Comparison of ENCODE assay signal across 26 cellular contexts in the genomic region with DNA sequence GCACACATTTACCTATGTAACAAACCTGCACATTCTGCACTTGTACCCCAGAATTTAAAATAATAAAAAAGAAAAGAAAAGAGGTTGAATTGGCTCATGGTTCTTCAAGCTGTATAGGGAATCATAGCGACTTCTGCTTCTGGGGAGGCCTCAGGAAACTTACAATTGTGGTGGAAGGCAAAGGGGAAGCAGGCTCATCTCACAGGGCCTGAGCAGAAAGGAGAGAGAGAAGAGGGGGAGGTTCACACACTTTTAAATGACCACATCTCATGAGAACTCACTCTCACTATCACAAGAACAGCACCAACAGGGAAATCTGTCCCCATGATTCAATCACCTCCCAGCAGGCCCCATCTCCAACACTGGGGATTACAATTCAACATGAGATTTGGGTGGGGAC.
DNase-seq lines count a peak whose midpoint lies in the region; ATAC-seq and TF ChIP-seq lines count a peak whose summit lies in the region.
"Had no signal": no experiment of that assay in that cellular context is flagged by ENCODE, and none has a peak within 500 bp of the region (broad histone marks: within the 10 kb centered on the region; RNA-seq: fewer than 3 reads in every experiment).

No MANE protein-coding gene starts in this region.

- no peaks in the 10 kb centered on the region for H4K20me1 ChIP-seq in MM.1S (ENCODE audit: insufficient read depth, low read length)
- H4K20me1 ChIP-seq: BLaER1 treated with 17β-estradiol and CSF1 and Interleukin-3, amounts not matched to agents 10 nM and 100 nM had no signal

- H2AFZ ChIP-seq in MM.1S (ENCODE audit: low read length) = no peak overlapping the region

- TF ChIP-seq CTCF in heart right ventricle (IDR thresholded peaks at IDR 0.05) (no peak), MM.1S (IDR thresholded peaks at IDR 0.05; ENCODE audit: low read length) (no peak)

- peaks cover 0 to 3% (median 0%) of the 10 kb centered on the region in 7 donors for H3K27me3 ChIP-seq in heart right ventricle
- no peaks in the 10 kb centered on the region for H3K27me3 ChIP-seq in MM.1S (replicated peaks; ENCODE audit: insufficient read depth, low read length)
- H3K27me3 ChIP-seq: BLaER1 treated with 17β-estradiol and CSF1 and Interleukin-3, amounts not matched to agents 10 nM and 100 nM; MG63 had no signal

- no peaks in the 10 kb centered on the region for H3K79me2 ChIP-seq in MM.1S (ENCODE audit: low read length)

- H3K4me2 ChIP-seq in MM.1S (ENCODE audit: low read depth, low read length) = no peak overlapping the region
- H3K4me2 ChIP-seq: A549; BLaER1 treated with 17β-estradiol and CSF1 and Interleukin-3, amounts not matched to agents 10 nM and 100 nM had no signal

- no peaks in the 10 kb centered on the region for H3F3A ChIP-seq in MM.1S (ENCODE audit: insufficient read depth, low read length)

- 90 to 93% methylated on average over 1 of the region's 1 CpG for WGBS in heart right ventricle, 2 donors

- H3K27ac ChIP-seq in heart right ventricle (no peak overlapping the region), MM.1S (ENCODE audit: low read length) (no peak overlapping the region)
- H3K27ac ChIP-seq: BLaER1 treated with 17β-estradiol and CSF1 and Interleukin-3, amounts not matched to agents 10 nM and 100 nM; HL-60 had no signal

- no peak overlapping the region for H3K4me3 ChIP-seq in heart right ventricle
- H3K4me3 ChIP-seq in MM.1S (ENCODE audit: low read length) = no peak overlapping the region
- H3K4me3 ChIP-seq: A549; BLaER1 treated with 17β-estradiol and CSF1 and Interleukin-3, amounts not matched to agents 10 nM and 100 nM; GM12878; HAP-1; MG63 had no signal

- intact Hi-C loops in heart right ventricle (cut with DNase I) = no loop called here

- peaks cover 0 to 5% (median 0%) of the 10 kb centered on the region in 11 donors for H3K9me3 ChIP-seq in heart right ventricle
- no peaks in the 10 kb centered on the region for H3K9me3 ChIP-seq in MM.1S (replicated peaks; ENCODE audit: insufficient read depth, low read length)
- H3K9me3 ChIP-seq: A549, HAP-1, MG63 had no signal

- no peaks in the 10 kb centered on the region for H3K9me2 ChIP-seq in MM.1S (replicated peaks; ENCODE audit: insufficient read depth, low read length)

- H3K4me1 ChIP-seq in heart right ventricle = peaks cover 0 to 5% (median 0%) of the 10 kb centered on the region in 9 donors
- no peaks in the 10 kb centered on the region for H3K4me1 ChIP-seq in MM.1S (ENCODE audit: low read length)
- H3K4me1 ChIP-seq: HAP-1 had no signal

- ATAC-seq in left lobe of liver (no peak), heart right ventricle (no peak)
- ATAC-seq: GM12878 had no signal

- DNase-seq in GDM1 (lab: John Stamatoyannopoulos, UW) = peak; percentile 35
- DNase-seq in KG1 (lab: John Stamatoyannopoulos, UW) = peak; percentile 13
- DNase-seq in SKM-1 (lab: John Stamatoyannopoulos, UW; ENCODE audit: unreplicated experiment) = peak; percentile 28
- peak; percentile 1 for DNase-seq in left lobe of liver (ENCODE audit: low spot score)
- no peak for DNase-seq in heart right ventricle
- DNase-seq in amniotic stem cell (lab: John Stamatoyannopoulos, UW) = no peak
- DNase-seq in MM.1S = no peak
- DNase-seq: AML-193; CD4-positive, alpha-beta T cell; DMS53; GOT3; MG63; NCI-H1105 treated with DMSO at 0.1 percent for 48 hours; NCI-H146; NCI-H1930; NCI-H2107; NCI-H524 treated with DMSO at 0.1 percent for 48 hours; NCI-H774; Right ventricle myocardium superior; RPMI8226; SW 1271 had no signal

- no peak overlapping the region for H3K9ac ChIP-seq in MM.1S (ENCODE audit: low read length)
- H3K9ac ChIP-seq: BLaER1 treated with 17β-estradiol and CSF1 and Interleukin-3, amounts not matched to agents 10 nM and 100 nM had no signal

- no peaks in the 10 kb centered on the region for H3K36me3 ChIP-seq in heart right ventricle
- H3K36me3 ChIP-seq in MM.1S (replicated peaks; ENCODE audit: insufficient read depth, low read length) = no peaks in the 10 kb centered on the region
- H3K36me3 ChIP-seq: BLaER1 treated with 17β-estradiol and CSF1 and Interleukin-3, amounts not matched to agents 10 nM and 100 nM; HAP-1; MG63 had no signal

Comparison
In these comparisons a context has a peak if more than half of its experiments do, and no peak if none do; other contexts are left out.
1. DNase-seq: peak in GDM1 (single experiment), KG1 (single experiment), SKM-1 (single experiment) and left lobe of liver (single experiment); none in heart right ventricle (0 of 2), amniotic stem cell (single experiment) and MM.1S (single experiment).